In genomic region chr19:47228937-47229673, GRCh38 we compare ENCODE assay signal across 8 cellular contexts. TPM values are rescaled to one million over a fixed set of nuclear protein-coding genes. Genes with fewer than 3 reads are reported as not detected.
DNase-seq lines count a peak whose midpoint lies in the region; ATAC-seq and TF ChIP-seq lines count a peak whose summit lies in the region.

No MANE protein-coding gene starts in this region.

- 51% methylated on average over 9 of the region's 10 CpGs for WGBS in SK-N-SH (ENCODE audit: low lambda C conversion rate)
- WGBS in prostate gland, result 34% methylated on average over 10 of the region's 10 CpGs

- DNase-seq in activated gamma-delta T cell treated with Interleukin-2 at 50 U/mL for 16 hours (peak; percentile 30), activated gamma-delta T cell (lab: John Stamatoyannopoulos, UW) (no peak), SK-N-SH (no peak), epithelial cell of esophagus (ENCODE audit: low read depth) (peak; percentile 47), prostate gland (ENCODE audit: low spot score) (no peak)

- ATAC-seq in HG02981 (IDR thresholded peaks at IDR 0.05; ENCODE audit: unreplicated experiment) (no peak), HG03159 (IDR thresholded peaks at IDR 0.05; ENCODE audit: unreplicated experiment) (no peak), GM21447 (IDR thresholded peaks at IDR 0.05; ENCODE audit: unreplicated experiment) (no peak)

- CTCF ChIA-PET in SK-N-SH (lab: Yijun Ruan, JAX), result interaction anchor here (0.6 to 22.3 kb wide), 2 partner anchors 9 to 16 kb away, joined by 3 to 520 read pairs; no protein-coding TSS in a partner anchor

- no peak for TF ChIP-seq POLR2A in prostate gland (IDR thresholded peaks at IDR 0.05)

- H3K36me3 ChIP-seq in SK-N-SH (replicated peaks in 1 of 2; ENCODE audit: control insufficient read depth in 1 of 2, insufficient read depth in 2 of 2, low read length in 1 of 2), result peaks cover 0 to 4% of the 10 kb centered on the region in 2 experiments
- no peaks in the 10 kb centered on the region for H3K36me3 ChIP-seq in prostate gland

- H3K79me2 ChIP-seq in SK-N-SH (ENCODE audit: insufficient read depth), result peaks cover 70% of the 10 kb centered on the region

- H3K4me3 ChIP-seq in SK-N-SH (ENCODE audit: low read depth in 2 of 2, low read length in 1 of 2), result peak overlapping the region; percentile 49 to 93
- peak overlapping the region; percentile 89 for H3K4me3 ChIP-seq in epithelial cell of esophagus (ENCODE audit: low read length)
- H3K4me3 ChIP-seq in prostate gland, result peak overlapping the region in 1 of 2 donors; percentile 85

- peak overlapping the region; percentile 96 for H3K4me2 ChIP-seq in SK-N-SH

- peaks cover 46% of the 10 kb centered on the region for H3F3A ChIP-seq in SK-N-SH (replicated peaks; ENCODE audit: insufficient read depth)

- H3K9me2 ChIP-seq in SK-N-SH, result no peaks in the 10 kb centered on the region

- TF ChIP-seq RAD21 in SK-N-SH (IDR thresholded peaks at IDR 0.05; ENCODE audit: low read length), result no peak

- POLR2A ChIA-PET in SK-N-SH (lab: Yijun Ruan, JAX), result interaction anchor here (2.4 kb wide), 1 partner anchor 15 kb away, joined by 10 read pairs; no protein-coding TSS in a partner anchor

- H4K20me1 ChIP-seq in SK-N-SH (ENCODE audit: insufficient read depth), result peaks cover 30% of the 10 kb centered on the region

- H3K27ac ChIP-seq in SK-N-SH (ENCODE audit: low read depth in 2 of 2, low read length in 1 of 2) (peak overlapping the region; percentile 90 to 92), prostate gland (peak overlapping the region; percentile 98 to 99)

- H3K27me3 ChIP-seq in SK-N-SH (ENCODE audit: insufficient read depth) (no peaks in the 10 kb centered on the region), prostate gland (replicated peaks; ENCODE audit: insufficient read depth) (no peaks in the 10 kb centered on the region)

- H3K4me1 ChIP-seq in SK-N-SH (ENCODE audit: control insufficient read depth in 1 of 2, insufficient read depth in 2 of 2, low read depth in 1 of 2, low read length in 1 of 2) (peaks cover 27 to 37% of the 10 kb centered on the region in 2 experiments), prostate gland (replicated peaks) (peaks cover 12% of the 10 kb centered on the region)

- H2AFZ ChIP-seq in SK-N-SH (ENCODE audit: low read depth), result no peak overlapping the region

- TF ChIP-seq EP300 in SK-N-SH (IDR thresholded peaks at IDR 0.05; ENCODE audit: borderline replicate concordance in 1 of 2, low read depth in 1 of 2, low read length in 1 of 2), result no peak

- intact Hi-C loops in prostate gland (cut with DNase I), result no loop called here

- TF ChIP-seq CTCF in SK-N-SH (IDR thresholded peaks at IDR 0.05) (no peak), epithelial cell of esophagus (IDR thresholded peaks at IDR 0.05; ENCODE audit: insufficient read depth, low read depth, low read length, missing control alignments) (no peak), prostate gland (IDR thresholded peaks at IDR 0.05) (no peak)

- H3K9me3 ChIP-seq in SK-N-SH (no peaks in the 10 kb centered on the region), prostate gland (no peaks in the 10 kb centered on the region)

- H3K9ac ChIP-seq in SK-N-SH, result peak overlapping the region; percentile 74

TF ChIP-seq in SK-N-SH, 30 proteins besides CTCF, POLR2A, EP300 and RAD21:
- TF ChIP-seq SIN3A (IDR thresholded peaks at IDR 0.05; ENCODE audit: borderline replicate concordance, low read depth, low read length), result peak; percentile 15; the same call in 1 of the 2 replicates
- peak; percentile 6; the same call in 1 of the 2 replicates for TF ChIP-seq MXI1 (IDR thresholded peaks at IDR 0.05; ENCODE audit: low read depth, low read length)
- TF ChIP-seq, protein P1, sequence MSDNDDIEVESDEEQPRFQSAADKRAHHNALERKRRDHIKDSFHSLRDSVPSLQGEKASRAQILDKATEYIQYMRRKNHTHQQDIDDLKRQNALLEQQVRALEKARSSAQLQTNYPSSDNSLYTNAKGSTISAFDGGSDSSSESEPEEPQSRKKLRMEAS (IDR thresholded peaks at IDR 0.05; ENCODE audit: low read depth), result no peak; the same call in 1 of the 2 replicates
- TF ChIP-seq USF1 (IDR thresholded peaks at IDR 0.05; ENCODE audit: borderline replicate concordance, low read depth), result no peak; the same call in 1 of the 2 replicates
- TF ChIP-seq JUND (IDR thresholded peaks at IDR 0.05), result no peak
- no peak for TF ChIP-seq YY1 (IDR thresholded peaks at IDR 0.05; ENCODE audit: low read depth)
- no peak for TF ChIP-seq FOXJ3 (CRISPR knock-in tag; IDR thresholded peaks at IDR 0.05)

RNA-seq across cellular contexts. Expression of gene BBC3, which starts 1.9 kb away (rescaled TPM):
- 14.5 and 16.1 TPM in 2 replicates for polyA plus RNA-seq in SK-N-SH (2012; rRNA removed)
- polyA plus RNA-seq in SK-N-SH (2012; cell fraction: cytosol; rRNA removed), result 9.9 and 12.9 TPM in 2 replicates
- 14.3 and 14.4 TPM in 2 replicates for polyA plus RNA-seq in SK-N-SH (2012; cell fraction: nucleus; rRNA removed)
- total RNA-seq in prostate gland, result 10 to 100 TPM; 11.1 to 12.8 TPM

RNA-seq across cellular contexts. Expression of gene CCDC9, which starts 27.2 kb away (rescaled TPM):
- polyA plus RNA-seq in SK-N-SH (2012; rRNA removed), result 9.8 and 12.4 TPM in 2 replicates
- polyA plus RNA-seq in SK-N-SH (2012; cell fraction: cytosol; rRNA removed), result 4.0 and 5.3 TPM in 2 replicates
- polyA plus RNA-seq in SK-N-SH (2012; cell fraction: nucleus; rRNA removed), result 28.4 and 46.4 TPM in 2 replicates
- 10 to 100 TPM; 27.9 to 48.7 TPM for total RNA-seq in prostate gland

RNA-seq across cellular contexts. Expression of gene INAFM1, which starts 45.6 kb away (rescaled TPM):
- polyA plus RNA-seq in SK-N-SH (2012; rRNA removed), result 3.8 and 5.5 TPM in 2 replicates
- 2.3 and 3.0 TPM in 2 replicates for polyA plus RNA-seq in SK-N-SH (2012; cell fraction: cytosol; rRNA removed)
- polyA plus RNA-seq in SK-N-SH (2012; cell fraction: nucleus; rRNA removed), result 10.2 and 19.9 TPM in 2 replicates
- total RNA-seq in prostate gland, result 10 to 100 TPM; 11.4 to 30.2 TPM

Comparison
In these comparisons a context has a peak if more than half of its experiments do, and no peak if none do; other contexts are left out.
1. DNase-seq: peak in activated gamma-delta T cell treated with Interleukin-2 at 50 U/mL for 16 hours (single experiment) and epithelial cell of esophagus (single experiment); none in activated gamma-delta T cell (single experiment), SK-N-SH (single experiment) and prostate gland (single experiment).